In the genomic region with DNA sequence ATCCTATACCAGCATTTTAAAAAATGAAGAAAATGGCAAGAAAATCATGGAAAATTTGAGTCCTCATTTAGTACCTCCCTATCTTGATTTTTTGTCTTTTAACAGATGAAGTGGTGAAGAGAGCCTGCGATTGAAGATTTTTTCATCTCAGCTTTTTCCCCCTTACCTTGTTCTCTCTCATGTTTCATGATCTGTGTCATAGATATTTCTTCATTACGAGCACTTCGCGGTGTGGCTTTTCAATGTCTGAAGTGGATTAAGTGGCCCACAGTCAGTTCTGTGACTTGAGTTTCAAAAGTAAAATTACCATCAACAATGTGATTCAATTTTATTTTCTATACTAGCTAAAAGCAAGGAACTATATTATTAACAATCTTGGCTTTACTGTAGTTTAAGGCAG, we compare ENCODE assay signal across 19 cellular contexts.
"Had no signal": no experiment of that assay in that cellular context is flagged by ENCODE, and none has a peak within 500 bp of the region (broad histone marks: within the 10 kb centered on the region; RNA-seq: fewer than 3 reads in every experiment).

No MANE protein-coding gene starts in this region.

- H3K9me3 ChIP-seq: body of pancreas, gastroesophageal sphincter, transverse colon, uterus had no signal

- H3K27me3 ChIP-seq: body of pancreas, gastroesophageal sphincter, transverse colon, uterus had no signal

- DNase-seq: activated CD4-positive, alpha-beta T cell treated with anti-CD3 and anti-CD28 coated beads, Interleukin-2, amount 10 ng/mL, durations not matched to agents 24 days and 14 days; activated CD8-positive, alpha-beta T cell treated with anti-CD3 and anti-CD28 coated beads for 36 hours; activated naive CD4-positive, alpha-beta T cell treated with Interleukin-2 at 50 U/mL for 16 hours; activated naive CD8-positive, alpha-beta T cell treated with anti-CD3 and anti-CD28 coated beads, Interleukin-2, amount 10 ng/mL, durations not matched to agents 7 days and 5 days; activated T-cell treated with anti-CD3 and anti-CD28 coated beads, Interleukin-2, amount 50 U/mL, for 24 hours; amygdala; body of pancreas; caudate nucleus; mesenchymal stem cell; naive thymus-derived CD4-positive, alpha-beta T cell; nucleus accumbens; retina; stimulated activated CD4-positive, alpha-beta T cell treated with anti-CD3 and anti-CD28 coated beads, Interleukin-2, amount 100 ng/mL, for 24 hours; stimulated activated naive CD8-positive, alpha-beta T cell treated with anti-CD3 and anti-CD28 coated beads, Interleukin-15, Interleukin-2, amounts not matched to agents 100 U/mL and 50 U/mL, for 24 hours; substantia nigra; T-cell; transverse colon; uterus had no signal

- H3K4me3 ChIP-seq: body of pancreas, gastroesophageal sphincter, transverse colon, uterus had no signal

- H3K27ac ChIP-seq: body of pancreas, gastroesophageal sphincter, transverse colon, uterus had no signal

- H3K36me3 ChIP-seq: gastroesophageal sphincter, transverse colon, uterus had no signal
